ENCODE assay signal across 28 cellular contexts in genomic region chr2:11811036-11811654, GRCh38.
DNase-seq lines count a peak whose midpoint lies in the region; ATAC-seq and TF ChIP-seq lines count a peak whose summit lies in the region.
"Had no signal": no experiment of that assay in that cellular context is flagged by ENCODE, and none has a peak within 500 bp of the region (broad histone marks: within the 10 kb centered on the region; RNA-seq: fewer than 3 reads in every experiment).

No MANE protein-coding gene starts in this region.

- no peak for DNase-seq in activated naive CD4-positive, alpha-beta T cell treated with anti-CD3 and anti-CD28 coated beads, Interleukin-2, amount 10 ng/mL, durations not matched to agents 7 days and 5 days
- DNase-seq in MG63 (peak; percentile 67), mesenteric fat pad (ENCODE audit: low spot score) (peak; percentile 20), type B pancreatic cell (ENCODE audit: extremely low spot score, unreplicated experiment) (peak; percentile 55), spleen (no peak), SHP77 treated with DMSO at 0.1 percent for 48 hours (lab: John Stamatoyannopoulos, UW) (no peak), body of pancreas (no peak)
- DNase-seq: activated naive CD8-positive, alpha-beta T cell treated with anti-CD3 and anti-CD28 coated beads, Interleukin-2, amount 10 ng/mL, durations not matched to agents 7 days and 5 days; DMS153; effector memory CD8-positive, alpha-beta T cell; H7; lower lobe of right lung; mucosa of descending colon; NCI-H1092; NCI-H1694 treated with DMSO at 0.1 percent for 48 hours; nephron progenitor cell; ovary; RPMI8226; stimulated activated CD4-positive, alpha-beta T cell treated with anti-CD3 and anti-CD28 coated beads, Interleukin-2, amount 100 ng/mL, for 24 hours; stimulated activated CD8-positive, alpha-beta memory T cell treated with anti-CD3 and anti-CD28 coated beads, Interleukin-4, amount 100 ng/mL, for 48 hours; stimulated activated naive CD8-positive, alpha-beta T cell treated with anti-CD3 and anti-CD28 coated beads, Interleukin-15, amount 100 ng/mL, for 72 hours; T-helper 17 cell had no signal

- TF ChIP-seq CTCF in type B pancreatic cell (conservative IDR thresholded peaks at IDR 0.05) (no peak), spleen (IDR thresholded peaks at IDR 0.05 in 8 of 11, conservative IDR thresholded peaks at IDR 0.05 in 3 of 11) (no peak), body of pancreas (IDR thresholded peaks at IDR 0.05) (no peak)

- no peak overlapping the region for H3K4me3 ChIP-seq in MG63
- H3K4me3 ChIP-seq in spleen: no peak overlapping the region
- no peak overlapping the region for H3K4me3 ChIP-seq in body of pancreas
- H3K4me3 ChIP-seq: BLaER1, GM12878, lower lobe of right lung, mucosa of descending colon, ovary, SK-N-MC had no signal

- CTCF ChIA-PET in activated naive CD4-positive, alpha-beta T cell treated with anti-CD3 and anti-CD28 coated beads, Interleukin-2, amount 10 ng/mL, durations not matched to agents 7 days and 5 days (lab: Charles Lee): interaction anchor here (0.6 kb wide), 1 partner anchor 285 kb away, joined by 3 read pairs; no protein-coding TSS in a partner anchor

- H3K4me1 Mint-ChIP-seq in activated naive CD4-positive, alpha-beta T cell treated with anti-CD3 and anti-CD28 coated beads, Interleukin-2, amount 50 U/mL, for 24 hours: no peaks in the 10 kb centered on the region
- no peaks in the 10 kb centered on the region for H3K4me1 Mint-ChIP-seq in activated naive CD4-positive, alpha-beta T cell treated with anti-CD3 and anti-CD28 coated beads, Interleukin-2, amount 10 ng/mL, durations not matched to agents 7 days and 5 days
- H3K4me1 Mint-ChIP-seq in type B pancreatic cell (ENCODE audit: unreplicated experiment): no peaks in the 10 kb centered on the region
- H3K4me1 Mint-ChIP-seq: central memory CD8-positive, alpha-beta T cell; nephron progenitor cell had no signal

- H3K27me3 Mint-ChIP-seq in activated naive CD4-positive, alpha-beta T cell treated with anti-CD3 and anti-CD28 coated beads, Interleukin-2, amount 50 U/mL, for 24 hours: no peaks in the 10 kb centered on the region
- no peaks in the 10 kb centered on the region for H3K27me3 Mint-ChIP-seq in activated naive CD4-positive, alpha-beta T cell treated with anti-CD3 and anti-CD28 coated beads, Interleukin-2, amount 10 ng/mL, durations not matched to agents 7 days and 5 days
- no peaks in the 10 kb centered on the region for H3K27me3 Mint-ChIP-seq in type B pancreatic cell
- H3K27me3 Mint-ChIP-seq: activated naive CD8-positive, alpha-beta T cell treated with anti-CD3 and anti-CD28 coated beads, Interleukin-2, amount 10 ng/mL, durations not matched to agents 7 days and 5 days; activated T-helper 17 cell treated with anti-CD3 and anti-CD28 coated beads, Interleukin-2, amount 50 U/mL, for 72 hours; central memory CD8-positive, alpha-beta T cell; effector memory CD8-positive, alpha-beta T cell; stimulated activated naive CD8-positive, alpha-beta T cell treated with anti-CD3 and anti-CD28 coated beads, Interleukin-15, amount 100 ng/mL, for 72 hours; T-helper 17 cell had no signal

- H3K4me1 ChIP-seq in spleen: peaks cover 0 to 9% (median 0%) of the 10 kb centered on the region in 6 donors
- H3K4me1 ChIP-seq in body of pancreas: no peaks in the 10 kb centered on the region
- H3K4me1 ChIP-seq: lower lobe of right lung had no signal

- no peaks in the 10 kb centered on the region for H3K27me3 ChIP-seq in MG63
- H3K27me3 ChIP-seq in spleen (replicated peaks in 1 of 7): no peaks in the 10 kb centered on the region
- no peaks in the 10 kb centered on the region for H3K27me3 ChIP-seq in body of pancreas
- H3K27me3 ChIP-seq: BLaER1, ovary had no signal

- no peak overlapping the region for H3K4me3 Mint-ChIP-seq in activated naive CD4-positive, alpha-beta T cell treated with anti-CD3 and anti-CD28 coated beads, Interleukin-2, amount 50 U/mL, for 24 hours
- H3K4me3 Mint-ChIP-seq in activated naive CD4-positive, alpha-beta T cell treated with anti-CD3 and anti-CD28 coated beads, Interleukin-2, amount 10 ng/mL, durations not matched to agents 7 days and 5 days: no peak overlapping the region
- H3K4me3 Mint-ChIP-seq in type B pancreatic cell: no peak overlapping the region
- H3K4me3 Mint-ChIP-seq: activated naive CD8-positive, alpha-beta T cell treated with anti-CD3 and anti-CD28 coated beads, Interleukin-2, amount 10 ng/mL, durations not matched to agents 7 days and 5 days; activated T-helper 17 cell treated with anti-CD3 and anti-CD28 coated beads, Interleukin-2, amount 50 U/mL, for 72 hours; central memory CD8-positive, alpha-beta T cell; effector memory CD8-positive, alpha-beta T cell; nephron progenitor cell; stimulated activated naive CD8-positive, alpha-beta T cell treated with anti-CD3 and anti-CD28 coated beads, Interleukin-15, amount 100 ng/mL, for 72 hours; T-helper 17 cell had no signal

- no peaks in the 10 kb centered on the region for H3K9me3 ChIP-seq in MG63
- H3K9me3 ChIP-seq in spleen: no peaks in the 10 kb centered on the region
- H3K9me3 ChIP-seq in body of pancreas: no peaks in the 10 kb centered on the region
- H3K9me3 ChIP-seq: BLaER1, lower lobe of right lung, mucosa of descending colon, ovary had no signal

- intact Hi-C loops in spleen (cut with DNase I; ENCODE audit: low total_unique reads): no loop called here
- intact Hi-C loops in body of pancreas (cut with DNase I): no loop called here

- H3K9me3 Mint-ChIP-seq in activated naive CD4-positive, alpha-beta T cell treated with anti-CD3 and anti-CD28 coated beads, Interleukin-2, amount 50 U/mL, for 24 hours: no peaks in the 10 kb centered on the region
- H3K9me3 Mint-ChIP-seq in activated naive CD4-positive, alpha-beta T cell treated with anti-CD3 and anti-CD28 coated beads, Interleukin-2, amount 10 ng/mL, durations not matched to agents 7 days and 5 days: no peaks in the 10 kb centered on the region
- no peaks in the 10 kb centered on the region for H3K9me3 Mint-ChIP-seq in type B pancreatic cell
- H3K9me3 Mint-ChIP-seq: activated naive CD8-positive, alpha-beta T cell treated with anti-CD3 and anti-CD28 coated beads, Interleukin-2, amount 10 ng/mL, durations not matched to agents 7 days and 5 days; activated T-helper 17 cell treated with anti-CD3 and anti-CD28 coated beads, Interleukin-2, amount 50 U/mL, for 72 hours; central memory CD8-positive, alpha-beta T cell; effector memory CD8-positive, alpha-beta T cell; nephron progenitor cell; stimulated activated naive CD8-positive, alpha-beta T cell treated with anti-CD3 and anti-CD28 coated beads, Interleukin-15, amount 100 ng/mL, for 72 hours had no signal

- peak overlapping the region; percentile 8 for H3K27ac Mint-ChIP-seq in activated naive CD4-positive, alpha-beta T cell treated with anti-CD3 and anti-CD28 coated beads, Interleukin-2, amount 50 U/mL, for 24 hours
- no peak overlapping the region for H3K27ac Mint-ChIP-seq in activated naive CD4-positive, alpha-beta T cell treated with anti-CD3 and anti-CD28 coated beads, Interleukin-2, amount 10 ng/mL, durations not matched to agents 7 days and 5 days
- H3K27ac Mint-ChIP-seq in type B pancreatic cell: no peak overlapping the region
- H3K27ac Mint-ChIP-seq: activated naive CD8-positive, alpha-beta T cell treated with anti-CD3 and anti-CD28 coated beads, Interleukin-2, amount 10 ng/mL, durations not matched to agents 7 days and 5 days; nephron progenitor cell; stimulated activated naive CD8-positive, alpha-beta T cell treated with anti-CD3 and anti-CD28 coated beads, Interleukin-15, amount 100 ng/mL, for 72 hours had no signal

- peaks cover 100% of the 10 kb centered on the region for H3K36me3 ChIP-seq in MG63
- peaks cover 4 to 98% (median 43%) of the 10 kb centered on the region in 6 donors for H3K36me3 ChIP-seq in spleen
- peaks cover 0 to 2% of the 10 kb centered on the region in 2 donors for H3K36me3 ChIP-seq in body of pancreas (replicated peaks in 1 of 2; ENCODE audit: insufficient read depth in 1 of 2, low read depth in 2 of 2)
- H3K36me3 ChIP-seq: ovary had no signal

- no peak overlapping the region for H3K27ac ChIP-seq in spleen
- H3K27ac ChIP-seq in body of pancreas: no peak overlapping the region
- H3K27ac ChIP-seq: BLaER1, lower lobe of right lung, ovary, SK-N-MC had no signal

- TF ChIP-seq POLR2A in spleen (IDR thresholded peaks at IDR 0.05) (no peak), body of pancreas (IDR thresholded peaks at IDR 0.05) (no peak)

- WGBS in spleen, 5 donors: 94 to 97% (median 95%) methylated on average over 3 to 6 of the region's 6 CpGs
- 86 to 91% methylated on average over 4 to 6 of the region's 6 CpGs for WGBS in body of pancreas, 2 donors

- peaks cover 25% of the 10 kb centered on the region for H3K36me3 Mint-ChIP-seq in activated naive CD4-positive, alpha-beta T cell treated with anti-CD3 and anti-CD28 coated beads, Interleukin-2, amount 50 U/mL, for 24 hours
- peaks cover 66% of the 10 kb centered on the region for H3K36me3 Mint-ChIP-seq in activated naive CD4-positive, alpha-beta T cell treated with anti-CD3 and anti-CD28 coated beads, Interleukin-2, amount 10 ng/mL, durations not matched to agents 7 days and 5 days
- H3K36me3 Mint-ChIP-seq in type B pancreatic cell: peaks cover 38% of the 10 kb centered on the region

- no peak for ATAC-seq in body of pancreas
- ATAC-seq: activated T-helper 17 cell treated with anti-CD3 and anti-CD28 coated beads, Interleukin-2, amount 50 U/mL, for 72 hours; effector memory CD8-positive, alpha-beta T cell; GM12878; lower lobe of right lung; mucosa of descending colon; stimulated activated naive CD8-positive, alpha-beta T cell treated with anti-CD3 and anti-CD28 coated beads, Interleukin-15, amount 100 ng/mL, for 72 hours; T-helper 17 cell had no signal

Comparison
In these comparisons a context has a peak if more than half of its experiments do, and no peak if none do; other contexts are left out.
1. DNase-seq: peak in MG63 (single experiment), mesenteric fat pad (single experiment) and type B pancreatic cell (single experiment); none in activated naive CD4-positive, alpha-beta T cell treated with anti-CD3 and anti-CD28 coated beads, Interleukin-2, amount 10 ng/mL, durations not matched to agents 7 days and 5 days (single experiment), spleen (single experiment), SHP77 treated with DMSO at 0.1 percent for 48 hours (single experiment) and body of pancreas (0 of 4).